Comparison of ENCODE assay signal across 8 cellular contexts in genomic region chr15:34101366-34102174, GRCh38. TPM values are rescaled to one million over a fixed set of nuclear protein-coding genes. Genes with fewer than 3 reads are reported as not detected.
DNase-seq lines count a peak whose midpoint lies in the region; ATAC-seq and TF ChIP-seq lines count a peak whose summit lies in the region.

EMC7 (minus strand) TSS chr15:34101862; CDS start chr15:34101839, 23 bp downstream.
PGBD4 (plus strand) TSS chr15:34102083; CDS start chr15:34102532, 449 bp downstream.

- no peaks in the 10 kb centered on the region for H3K27me3 Mint-ChIP-seq in progenitor cell of endocrine pancreas

- ATAC-seq in GM18502 (IDR thresholded peaks at IDR 0.05; ENCODE audit: poor library complexity, unreplicated experiment) (peak; percentile 96), HG02943 (IDR thresholded peaks at IDR 0.05; ENCODE audit: low read depth, unreplicated experiment) (peak; percentile 97), left ventricle myocardium superior (peak; percentile 100)

- intact Hi-C loops in left ventricle myocardium superior (cut with micrococcal nuclease), result loop anchor here (10.0 kb wide), 1 partner anchor 123 kb away; the partner anchor contains the start of gene EMC4

- H3K27ac Mint-ChIP-seq in progenitor cell of endocrine pancreas, result peak within 1 kb of the TSS; percentile 99

- peaks cover 12% of the 10 kb centered on the region for H3K4me1 Mint-ChIP-seq in progenitor cell of endocrine pancreas (ENCODE audit: low read depth)

- no peak for TF ChIP-seq CTCF in progenitor cell of endocrine pancreas (IDR thresholded peaks at IDR 0.05; ENCODE audit: unreplicated experiment)

- H3K36me3 Mint-ChIP-seq in progenitor cell of endocrine pancreas (ENCODE audit: insufficient read depth), result peaks cover 5% of the 10 kb centered on the region

- H3K4me3 Mint-ChIP-seq in progenitor cell of endocrine pancreas (ENCODE audit: low read depth), result peak within 1 kb of the TSS; percentile 100

- H3K9me3 Mint-ChIP-seq in progenitor cell of endocrine pancreas (ENCODE audit: low read depth), result no peaks in the 10 kb centered on the region

- DNase-seq in NCI-H187 (lab: John Stamatoyannopoulos, UW), result peak; percentile 81 to 94
- peak; percentile 97 to 100 (median 98) for DNase-seq in T-helper 2 cell
- peak; percentile 83 to 99 (median 97) for DNase-seq in anterior cingulate cortex (lab: John Stamatoyannopoulos, UW)
- peak; percentile 99 for DNase-seq in left ventricle myocardium superior
- DNase-seq in progenitor cell of endocrine pancreas (ENCODE audit: low spot score, unreplicated experiment), result peak; percentile 97
- peak; percentile 99 for DNase-seq in ureter (ENCODE audit: low spot score)

RNA-seq across cellular contexts. Expression of gene EMC7, which starts in this region (rescaled TPM):
- 58.7 TPM for total RNA-seq in left ventricle myocardium superior
- 31.7 and 32.3 TPM in 2 replicates for total RNA-seq in progenitor cell of endocrine pancreas
- total RNA-seq in ureter, result 51.6 TPM

RNA-seq across cellular contexts. Expression of gene PGBD4, which starts in this region (rescaled TPM):
- total RNA-seq in left ventricle myocardium superior, result 1.7 TPM
- 1.7 and 1.8 TPM in 2 replicates for total RNA-seq in progenitor cell of endocrine pancreas
- total RNA-seq in ureter, result 1.5 TPM

Comparison
In these comparisons a context has a peak if more than half of its experiments do, and no peak if none do; other contexts are left out.
1. Peak in every context shown above with its lines: DNase-seq and ATAC-seq.